Comparison of ENCODE assay signal across 32 cellular contexts in genomic region chr9:103082494-103082893, GRCh38.
"Had no signal": no experiment of that assay in that cellular context is flagged by ENCODE, and none has a peak within 500 bp of the region (broad histone marks: within the 10 kb centered on the region; RNA-seq: fewer than 3 reads in every experiment).

No MANE protein-coding gene starts in this region.

- ATAC-seq: activated CD8-positive, alpha-beta T cell treated with anti-CD3 and anti-CD28 coated beads for 36 hours; activated naive CD4-positive, alpha-beta T cell treated with anti-CD3 and anti-CD28 coated beads, Interleukin-2, amount 50 U/mL, for 72 hours; activated T-cell treated with anti-CD3 and anti-CD28 coated beads, Interleukin-2, amount 50 U/mL, for 4 hours; activated T-cell treated with anti-CD3 and anti-CD28 coated beads, Interleukin-2, amount 50 U/mL, for 72 hours; activated T-helper 17 cell treated with anti-CD3 and anti-CD28 coated beads, Interleukin-2, amount 50 U/mL, for 72 hours; body of pancreas had no signal

- H3K27me3 Mint-ChIP-seq: activated B cell treated with CpG ODN at 0.5 μM for 24 hours; activated CD4-positive, alpha-beta memory T cell treated with anti-CD3 and anti-CD28 coated beads for 36 hours; activated CD4-positive, alpha-beta T cell treated with anti-CD3 and anti-CD28 coated beads, Interleukin-2, amount 10 ng/mL, durations not matched to agents 24 days and 14 days; activated CD8-positive, alpha-beta T cell treated with anti-CD3 and anti-CD28 coated beads for 36 hours; activated naive CD8-positive, alpha-beta T cell treated with anti-CD3 and anti-CD28 coated beads for 36 hours; activated T-helper 17 cell treated with anti-CD3 and anti-CD28 coated beads, Interleukin-2, amount 50 U/mL, for 72 hours had no signal

- DNase-seq: activated B cell treated with CpG ODN at 0.5 μM for 24 hours; activated CD4-positive, alpha-beta memory T cell treated with anti-CD3 and anti-CD28 coated beads for 36 hours; activated CD4-positive, alpha-beta T cell treated with anti-CD3 and anti-CD28 coated beads for 4 hours; activated CD4-positive, alpha-beta T cell treated with anti-CD3 and anti-CD28 coated beads, Interleukin-2, amount 10 ng/mL, durations not matched to agents 24 days and 14 days; activated CD4-positive, alpha-beta T cell treated with anti-CD3 and anti-CD28 coated beads, Interleukin-2, amount 50 U/mL, for 1 hour; activated CD4-positive, alpha-beta T cell treated with anti-CD3 and anti-CD28 coated beads, Interleukin-2, amount 50 U/mL, for 4 hours; activated CD4-positive, CD25-positive, alpha-beta regulatory T cell treated with anti-CD3 and anti-CD28 coated beads, Interleukin-2, amount 50 U/mL, for 72 hours; activated CD8-positive, alpha-beta memory T cell treated with anti-CD3 and anti-CD28 coated beads, Interleukin-2, amount 50 U/mL, for 4 hours; activated CD8-positive, alpha-beta T cell treated with anti-CD3 and anti-CD28 coated beads for 36 hours; activated effector memory CD4-positive, alpha-beta T cell treated with anti-CD3 and anti-CD28 coated beads, Interleukin-2, amount 50 U/mL, for 16 hours; activated gamma-delta T cell treated with Interleukin-2 at 50 U/mL for 16 hours; activated naive CD4-positive, alpha-beta T cell; activated naive CD4-positive, alpha-beta T cell treated with anti-CD3 and anti-CD28 coated beads for 36 hours; activated naive CD4-positive, alpha-beta T cell treated with anti-CD3 and anti-CD28 coated beads, Interleukin-2, amount 50 U/mL, for 16 hours; activated naive CD8-positive, alpha-beta T cell treated with anti-CD3 and anti-CD28 coated beads for 36 hours; activated T-cell treated with anti-CD3 and anti-CD28 coated beads for 4 hours; activated T-cell treated with anti-CD3 and anti-CD28 coated beads, Interleukin-2, amount 50 U/mL, for 1 hour; activated T-cell treated with anti-CD3 and anti-CD28 coated beads, Interleukin-2, amount 50 U/mL, for 4 hours; activated T-cell treated with anti-CD3 and anti-CD28 coated beads, Interleukin-2, amount 50 U/mL, for 72 hours; adrenal gland; amniotic stem cell; aorta; body of pancreas; brain microvascular endothelial cell; central memory CD4-positive, alpha-beta T cell; T-helper 2 cell; T-helper 9 cell had no signal

- H3K4me1 Mint-ChIP-seq: activated B cell treated with CpG ODN at 0.5 μM for 24 hours; activated CD4-positive, alpha-beta T cell treated with anti-CD3 and anti-CD28 coated beads, Interleukin-2, amount 10 ng/mL, durations not matched to agents 24 days and 14 days; activated naive CD8-positive, alpha-beta T cell treated with anti-CD3 and anti-CD28 coated beads for 36 hours; activated T-helper 17 cell treated with anti-CD3 and anti-CD28 coated beads, Interleukin-2, amount 50 U/mL, for 72 hours had no signal

- H3K36me3 Mint-ChIP-seq: activated CD4-positive, alpha-beta memory T cell treated with anti-CD3 and anti-CD28 coated beads for 36 hours; activated naive CD4-positive, alpha-beta T cell treated with anti-CD3 and anti-CD28 coated beads, Interleukin-2, amount 50 U/mL, for 72 hours; activated naive CD8-positive, alpha-beta T cell treated with anti-CD3 and anti-CD28 coated beads for 36 hours had no signal

- H3K27ac Mint-ChIP-seq: activated B cell treated with CpG ODN at 0.5 μM for 24 hours; activated CD4-positive, alpha-beta memory T cell treated with anti-CD3 and anti-CD28 coated beads for 36 hours; activated CD4-positive, alpha-beta T cell treated with anti-CD3 and anti-CD28 coated beads, Interleukin-2, amount 10 ng/mL, durations not matched to agents 24 days and 14 days; activated CD8-positive, alpha-beta T cell treated with anti-CD3 and anti-CD28 coated beads for 36 hours; activated naive CD4-positive, alpha-beta T cell treated with anti-CD3 and anti-CD28 coated beads for 36 hours; activated naive CD4-positive, alpha-beta T cell treated with anti-CD3 and anti-CD28 coated beads, Interleukin-2, amount 50 U/mL, for 72 hours; activated naive CD8-positive, alpha-beta T cell treated with anti-CD3 and anti-CD28 coated beads for 36 hours; activated T-cell treated with anti-CD3 and anti-CD28 coated beads, Interleukin-2, amount 50 U/mL, for 72 hours; activated T-helper 1 cell treated with anti-CD3 and anti-CD28 coated beads, Interleukin-12 subunit alpha, Interleukin-12 subunit beta, Interleukin-2, Interleukin-4 antibody, amounts not matched to agents 30 ng/mL and 10 ng/mL and 1 ng/mL, durations not matched to agents 14 hours and 24 hours and 36 hours; activated T-helper 17 cell treated with anti-CD3 and anti-CD28 coated beads, Interleukin-2, amount 50 U/mL, for 72 hours; T-helper 1 cell treated with Interleukin-12 subunit alpha and Interleukin-12 subunit beta and Interleukin-4 antibody, amounts not matched to agents 30 μg/mL and 1 μg/mL, for 36 hours; T-helper 2 cell treated with Interferon-gamma antibody and Interleukin-4, amounts not matched to agents 5 μg/mL and 100 μg/mL, for 36 hours had no signal

- H3K4me3 Mint-ChIP-seq: activated B cell treated with CpG ODN at 0.5 μM for 24 hours; activated CD4-positive, alpha-beta memory T cell treated with anti-CD3 and anti-CD28 coated beads for 36 hours; activated CD4-positive, alpha-beta T cell treated with anti-CD3 and anti-CD28 coated beads, Interleukin-2, amount 10 ng/mL, durations not matched to agents 24 days and 14 days; activated CD8-positive, alpha-beta T cell treated with anti-CD3 and anti-CD28 coated beads for 36 hours; activated naive CD4-positive, alpha-beta T cell treated with anti-CD3 and anti-CD28 coated beads for 36 hours; activated naive CD8-positive, alpha-beta T cell treated with anti-CD3 and anti-CD28 coated beads for 36 hours; activated T-cell treated with anti-CD3 and anti-CD28 coated beads, Interleukin-2, amount 50 U/mL, for 4 hours; activated T-cell treated with anti-CD3 and anti-CD28 coated beads, Interleukin-2, amount 50 U/mL, for 72 hours; activated T-helper 1 cell treated with anti-CD3 and anti-CD28 coated beads, Interleukin-12 subunit alpha, Interleukin-12 subunit beta, Interleukin-2, Interleukin-4 antibody, amounts not matched to agents 30 ng/mL and 10 ng/mL and 1 ng/mL, durations not matched to agents 14 hours and 24 hours and 36 hours; activated T-helper 17 cell treated with anti-CD3 and anti-CD28 coated beads, Interleukin-2, amount 50 U/mL, for 72 hours; T-helper 1 cell treated with Interleukin-12 subunit alpha and Interleukin-12 subunit beta and Interleukin-4 antibody, amounts not matched to agents 30 μg/mL and 1 μg/mL, for 36 hours; T-helper 2 cell treated with Interferon-gamma antibody and Interleukin-4, amounts not matched to agents 5 μg/mL and 100 μg/mL, for 36 hours had no signal

- H3K9me3 Mint-ChIP-seq: activated CD4-positive, alpha-beta T cell treated with anti-CD3 and anti-CD28 coated beads, Interleukin-2, amount 10 ng/mL, durations not matched to agents 24 days and 14 days; activated naive CD4-positive, alpha-beta T cell treated with anti-CD3 and anti-CD28 coated beads for 36 hours; activated naive CD8-positive, alpha-beta T cell treated with anti-CD3 and anti-CD28 coated beads for 36 hours; activated T-helper 1 cell treated with anti-CD3 and anti-CD28 coated beads, Interleukin-12 subunit alpha, Interleukin-12 subunit beta, Interleukin-2, Interleukin-4 antibody, amounts not matched to agents 30 ng/mL and 10 ng/mL and 1 ng/mL, durations not matched to agents 14 hours and 24 hours and 36 hours; T-helper 1 cell treated with Interleukin-12 subunit alpha and Interleukin-12 subunit beta and Interleukin-4 antibody, amounts not matched to agents 30 μg/mL and 1 μg/mL, for 36 hours had no signal
